In genomic region chrX:13375596-13375995, GRCh38 we compare ENCODE assay signal across 22 cellular contexts. TPM values are rescaled to one million over a fixed set of nuclear protein-coding genes. Genes with fewer than 3 reads are reported as not detected.
"Had no signal": no experiment of that assay in that cellular context is flagged by ENCODE, and none has a peak within 500 bp of the region (broad histone marks: within the 10 kb centered on the region; RNA-seq: fewer than 3 reads in every experiment).

No MANE protein-coding gene starts in this region.

RNA-seq across cellular contexts. Expression of gene ATXN3L, which starts 55.7 kb away (rescaled TPM):
- total RNA-seq: dermis blood vessel endothelial cell; endothelial cell of umbilical vein; epithelial cell of proximal tubule; esophagus muscularis mucosa; frontal cortex; heart left ventricle; hepatocyte; kidney epithelial cell; left cardiac atrium; left lung; lower leg skin; lung microvascular endothelial cell; mesothelial cell of epicardium; mucosa of descending colon; naive thymus-derived CD4-positive, alpha-beta T cell; occipital lobe; pancreas; posterior vena cava; pulmonary artery endothelial cell; right lobe of liver; urinary bladder had no signal
- polyA plus RNA-seq: endothelial cell of umbilical vein; heart left ventricle; hepatocyte; naive thymus-derived CD4-positive, alpha-beta T cell; neural cell; pancreas; urinary bladder had no signal
